1 cellular context compared by ENCODE assay signal in genomic region chr5:154189819-154190651, GRCh38.
TF ChIP-seq lines count a peak whose summit lies in the region.

No MANE protein-coding gene starts in this region.

TF ChIP-seq in SK-N-SH, 30 proteins besides CTCF, POLR2A, EP300 and RAD21 (continued from another document):
- TF ChIP-seq, protein P1, sequence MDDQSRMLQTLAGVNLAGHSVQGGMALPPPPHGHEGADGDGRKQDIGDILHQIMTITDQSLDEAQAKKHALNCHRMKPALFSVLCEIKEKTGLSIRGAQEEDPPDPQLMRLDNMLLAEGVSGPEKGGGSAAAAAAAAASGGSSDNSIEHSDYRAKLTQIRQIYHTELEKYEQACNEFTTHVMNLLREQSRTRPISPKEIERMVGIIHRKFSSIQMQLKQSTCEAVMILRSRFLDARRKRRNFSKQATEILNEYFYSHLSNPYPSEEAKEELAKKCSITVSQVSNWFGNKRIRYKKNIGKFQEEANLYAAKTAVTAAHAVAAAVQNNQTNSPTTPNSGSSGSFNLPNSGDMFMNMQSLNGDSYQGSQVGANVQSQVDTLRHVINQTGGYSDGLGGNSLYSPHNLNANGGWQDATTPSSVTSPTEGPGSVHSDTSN (IDR thresholded peaks at IDR 0.05) = no peak; the same call in 1 of the 2 replicates
TF ChIP-seq in SK-N-SH: peak in this region for 6.
